In genomic region chr5:136073714-136074113, GRCh38 we compare ENCODE assay signal across 12 cellular contexts. TPM values are rescaled to one million over a fixed set of nuclear protein-coding genes. Genes with fewer than 3 reads are reported as not detected.
DNase-seq lines count a peak whose midpoint lies in the region; ATAC-seq and TF ChIP-seq lines count a peak whose summit lies in the region.
"Had no signal": no experiment of that assay in that cellular context is flagged by ENCODE, and none has a peak within 500 bp of the region (broad histone marks: within the 10 kb centered on the region; RNA-seq: fewer than 3 reads in every experiment).

No MANE protein-coding gene starts in this region.

- H2AFZ ChIP-seq in SK-N-SH (ENCODE audit: low read depth) (no peak overlapping the region), mammary epithelial cell (ENCODE audit: low read depth, low read length) (no peak overlapping the region)

- no peak overlapping the region for H3K9ac ChIP-seq in SK-N-SH
- H3K9ac ChIP-seq in mammary epithelial cell (ENCODE audit: insufficient read depth, low read length), result no peak overlapping the region

- no peak for DNase-seq in SK-N-SH
- DNase-seq in stimulated activated naive B cell treated with anti-CD40 and anti-IgM and Interleukin-4, amounts not matched to agents 10 μg/mL and 1 μg/mL and 100 μg/mL, for 72 hours, result peak; percentile 40
- DNase-seq in activated naive CD4-positive, alpha-beta T cell treated with anti-CD3 and anti-CD28 coated beads, Interleukin-2, amount 50 U/mL, for 72 hours (ENCODE audit: low spot score in 2 of 2), result no peak
- no peak for DNase-seq in mammary epithelial cell
- no peak for DNase-seq in left ventricle myocardium inferior
- DNase-seq: DMS53, NCI-H1694 treated with DMSO at 0.1 percent for 48 hours, trophoblast cell had no signal

- H3K4me1 ChIP-seq in SK-N-SH (ENCODE audit: control insufficient read depth in 1 of 2, insufficient read depth in 2 of 2, low read depth in 1 of 2, low read length in 1 of 2), result no peaks in the 10 kb centered on the region
- H3K4me1 ChIP-seq in mammary epithelial cell (ENCODE audit: insufficient read depth, low read length), result peaks cover 7% of the 10 kb centered on the region
- H3K4me1 ChIP-seq in left ventricle myocardium inferior, result peaks cover 20% of the 10 kb centered on the region

- WGBS in SK-N-SH (ENCODE audit: low lambda C conversion rate), result 100% methylated on average over 1 of the region's 2 CpGs
- 29% methylated on average over 2 of the region's 2 CpGs for WGBS in mammary epithelial cell (ENCODE audit: low coverage, missing lambda C conversion rate)

- TF ChIP-seq EP300 in SK-N-SH (IDR thresholded peaks at IDR 0.05; ENCODE audit: borderline replicate concordance in 1 of 2, low read depth in 1 of 2, low read length in 1 of 2), result no peak

- no peaks in the 10 kb centered on the region for H3K9me2 ChIP-seq in SK-N-SH

- no peak for TF ChIP-seq RAD21 in SK-N-SH (IDR thresholded peaks at IDR 0.05; ENCODE audit: low read length)

- H3K9me3 ChIP-seq in SK-N-SH (no peaks in the 10 kb centered on the region), mammary epithelial cell (replicated peaks; ENCODE audit: insufficient read depth, low read length) (no peaks in the 10 kb centered on the region), left ventricle myocardium inferior (replicated peaks) (peaks cover 3% of the 10 kb centered on the region)

- TF ChIP-seq CTCF in SK-N-SH (IDR thresholded peaks at IDR 0.05) (no peak), mammary epithelial cell (conservative IDR thresholded peaks at IDR 0.05 in 1 of 2, IDR thresholded peaks at IDR 0.05 in 1 of 2; ENCODE audit: extremely low read depth in 1 of 2, insufficient read depth in 1 of 2, low read depth in 1 of 2, low read length in 2 of 2) (no peak), left ventricle myocardium inferior (IDR thresholded peaks at IDR 0.05; ENCODE audit: borderline replicate concordance) (no peak)

- H3K4me3 ChIP-seq in SK-N-SH (ENCODE audit: low read depth in 2 of 2, low read length in 1 of 2), result no peak overlapping the region
- no peak overlapping the region for H3K4me3 ChIP-seq in mammary epithelial cell (replicated peaks in 1 of 3; ENCODE audit: insufficient read depth in 1 of 3, low read depth in 2 of 3, low read length in 3 of 3)
- no peak overlapping the region for H3K4me3 ChIP-seq in left ventricle myocardium inferior

- peaks cover 6 to 9% of the 10 kb centered on the region in 2 donors for H3K4me1 Mint-ChIP-seq in stimulated activated naive B cell treated with anti-CD40 and anti-IgM and Interleukin-4, amounts not matched to agents 10 μg/mL and 1 μg/mL and 100 μg/mL, for 72 hours

- H3K27ac Mint-ChIP-seq in stimulated activated naive B cell treated with anti-CD40 and anti-IgM and Interleukin-4, amounts not matched to agents 10 μg/mL and 1 μg/mL and 100 μg/mL, for 72 hours, result peak overlapping the region; percentile 33
- H3K27ac Mint-ChIP-seq in activated naive CD4-positive, alpha-beta T cell treated with anti-CD3 and anti-CD28 coated beads, Interleukin-2, amount 50 U/mL, for 72 hours, result no peak overlapping the region

- H3K79me2 ChIP-seq in SK-N-SH (ENCODE audit: insufficient read depth), result no peaks in the 10 kb centered on the region
- no peaks in the 10 kb centered on the region for H3K79me2 ChIP-seq in mammary epithelial cell (ENCODE audit: insufficient read depth, low read length)

- CTCF ChIA-PET in SK-N-SH (lab: Yijun Ruan, JAX), result no interaction called here
- CTCF ChIA-PET in mammary epithelial cell (lab: Charles Lee; ENCODE audit: low non-redundant PET), result no interaction called here

- H3K27ac ChIP-seq in SK-N-SH (ENCODE audit: low read depth in 2 of 2, low read length in 1 of 2), result no peak overlapping the region
- H3K27ac ChIP-seq in mammary epithelial cell (ENCODE audit: insufficient read depth, low read depth, low read length), result no peak overlapping the region
- H3K27ac ChIP-seq in left ventricle myocardium inferior (replicated peaks), result no peak overlapping the region
- H3K27ac ChIP-seq: 22Rv1 had no signal

- peaks cover 0 to 12% of the 10 kb centered on the region in 2 experiments for H3K36me3 ChIP-seq in SK-N-SH (replicated peaks in 1 of 2; ENCODE audit: control insufficient read depth in 1 of 2, insufficient read depth in 2 of 2, low read length in 1 of 2)
- H3K36me3 ChIP-seq in mammary epithelial cell (ENCODE audit: insufficient read depth, low read length), result no peaks in the 10 kb centered on the region
- H3K36me3 ChIP-seq in left ventricle myocardium inferior, result no peaks in the 10 kb centered on the region

- H3K27me3 Mint-ChIP-seq in stimulated activated naive B cell treated with anti-CD40 and anti-IgM and Interleukin-4, amounts not matched to agents 10 μg/mL and 1 μg/mL and 100 μg/mL, for 72 hours, result peaks cover 35 to 41% of the 10 kb centered on the region in 2 donors

- POLR2A ChIA-PET in SK-N-SH (lab: Yijun Ruan, JAX), result no interaction called here

- in situ Hi-C loops in mammary epithelial cell (cut with MboI; ENCODE audit: low sequenced_read_pairs in 2 of 2), result loop anchor here in 1 of 2 donors (10.0 kb wide), 1 partner anchor 189 kb away; no protein-coding TSS in a partner anchor

- H3F3A ChIP-seq in SK-N-SH (replicated peaks; ENCODE audit: insufficient read depth), result peaks cover 45% of the 10 kb centered on the region

- dilution Hi-C loops in mammary epithelial cell (cut with HindIII; ENCODE audit: low sequenced_read_pairs), result no loop called here

- no peaks in the 10 kb centered on the region for H3K36me3 Mint-ChIP-seq in stimulated activated naive B cell treated with anti-CD40 and anti-IgM and Interleukin-4, amounts not matched to agents 10 μg/mL and 1 μg/mL and 100 μg/mL, for 72 hours
- H3K36me3 Mint-ChIP-seq in activated naive CD4-positive, alpha-beta T cell treated with anti-CD3 and anti-CD28 coated beads, Interleukin-2, amount 50 U/mL, for 72 hours, result peaks cover 0 to 13% of the 10 kb centered on the region in 2 donors

- no peaks in the 10 kb centered on the region for H3K27me3 ChIP-seq in SK-N-SH (ENCODE audit: insufficient read depth)
- no peaks in the 10 kb centered on the region for H3K27me3 ChIP-seq in mammary epithelial cell (ENCODE audit: insufficient read depth, low read length)
- H3K27me3 ChIP-seq in left ventricle myocardium inferior (ENCODE audit: low read depth), result no peaks in the 10 kb centered on the region

- intact Hi-C loops in mammary epithelial cell (cut with micrococcal nuclease) (no loop called here), left ventricle myocardium inferior (cut with micrococcal nuclease) (no loop called here)

- ATAC-seq in SK-N-SH treated with all-trans-retinoic acid at 6 μM for 48 hours, result no peak; the same call in 1 of the 3 replicates
- peak; percentile 79 for ATAC-seq in GM21717 (IDR thresholded peaks at IDR 0.05; ENCODE audit: unreplicated experiment)
- ATAC-seq in HG03139 (IDR thresholded peaks at IDR 0.05; ENCODE audit: unreplicated experiment), result peak; percentile 72
- ATAC-seq in stimulated activated naive B cell treated with anti-CD40 and anti-IgM and Interleukin-4, amounts not matched to agents 10 μg/mL and 1 μg/mL and 100 μg/mL, for 72 hours (replicated peaks), result peak; percentile 86 to 89
- ATAC-seq in activated naive CD4-positive, alpha-beta T cell treated with anti-CD3 and anti-CD28 coated beads, Interleukin-2, amount 50 U/mL, for 72 hours, result no peak

- no peak overlapping the region for H3K4me2 ChIP-seq in SK-N-SH
- no peak overlapping the region for H3K4me2 ChIP-seq in mammary epithelial cell (ENCODE audit: insufficient read depth, low read depth, low read length)

- BruUV-seq in mammary epithelial cell (replicated peaks; lab: Mats Ljungman, UMichigan), result no TSS peak

- no peak overlapping the region for H3K4me3 Mint-ChIP-seq in stimulated activated naive B cell treated with anti-CD40 and anti-IgM and Interleukin-4, amounts not matched to agents 10 μg/mL and 1 μg/mL and 100 μg/mL, for 72 hours

- H4K20me1 ChIP-seq in SK-N-SH (ENCODE audit: insufficient read depth) (no peaks in the 10 kb centered on the region), mammary epithelial cell (ENCODE audit: insufficient read depth, low read length) (no peaks in the 10 kb centered on the region)

- H3K9me3 Mint-ChIP-seq in stimulated activated naive B cell treated with anti-CD40 and anti-IgM and Interleukin-4, amounts not matched to agents 10 μg/mL and 1 μg/mL and 100 μg/mL, for 72 hours, result peaks cover 1 to 3% of the 10 kb centered on the region in 2 donors
- no peaks in the 10 kb centered on the region for H3K9me3 Mint-ChIP-seq in activated naive CD4-positive, alpha-beta T cell treated with anti-CD3 and anti-CD28 coated beads, Interleukin-2, amount 50 U/mL, for 72 hours

TF ChIP-seq in SK-N-SH, 30 proteins besides CTCF, POLR2A, EP300 and RAD21:
- TF ChIP-seq POLR2AphosphoS5 (IDR thresholded peaks at IDR 0.05; ENCODE audit: low read depth, low read length) (peak; percentile 33), FOXJ3 (CRISPR knock-in tag; IDR thresholded peaks at IDR 0.05) (no peak)
TF ChIP-seq in SK-N-SH: peak in this region for 1.

TF ChIP-seq in SK-N-SH treated with all-trans-retinoic acid at 6 μM for 48 hours, 23 proteins besides CTCF, POLR2A, EP300 and RAD21 (continues in another document):
- TF ChIP-seq CSRNP3 (CRISPR knock-in tag; IDR thresholded peaks at IDR 0.05), result no peak

RNA-seq across cellular contexts. Expression of gene TGFBI, which starts 44.9 kb away (rescaled TPM):
- polyA plus RNA-seq in SK-N-SH (2012; rRNA removed) (2,247 and 2,678 TPM in 2 replicates), mammary epithelial cell (264 TPM)
- 1,829 and 2,247 TPM in 2 replicates for polyA plus RNA-seq in SK-N-SH (2012; cell fraction: cytosol; rRNA removed)
- polyA plus RNA-seq in SK-N-SH (2012; cell fraction: nucleus; rRNA removed), result 2,574 and 3,187 TPM in 2 replicates
- not detected for total RNA-seq in activated naive CD4-positive, alpha-beta T cell treated with anti-CD3 and anti-CD28 coated beads, Interleukin-2, amount 50 U/mL, for 72 hours
- total RNA-seq in mammary epithelial cell (10 to 100 TPM; 56.0 to 77.3 TPM), left ventricle myocardium inferior (43.4 TPM)
- 390 TPM for polyA minus RNA-seq in mammary epithelial cell

RNA-seq across cellular contexts. Expression of gene SMAD5, which starts 58.9 kb away (rescaled TPM):
- 26.9 and 36.1 TPM in 2 replicates for polyA plus RNA-seq in SK-N-SH (2012; rRNA removed)
- 30.7 and 35.1 TPM in 2 replicates for polyA plus RNA-seq in SK-N-SH (2012; cell fraction: cytosol; rRNA removed)
- polyA plus RNA-seq in SK-N-SH (2012; cell fraction: nucleus; rRNA removed), result 22.5 and 37.2 TPM in 2 replicates
- 10 to 100 TPM in 1 of 2 donors, 1 to 10 TPM in 1; 5.8 to 12.1 TPM for total RNA-seq in activated naive CD4-positive, alpha-beta T cell treated with anti-CD3 and anti-CD28 coated beads, Interleukin-2, amount 50 U/mL, for 72 hours
- total RNA-seq in mammary epithelial cell, result 10 to 100 TPM; 66.8 to 84.2 TPM
- 60.8 TPM for polyA plus RNA-seq in mammary epithelial cell
- 49.1 TPM for polyA minus RNA-seq in mammary epithelial cell
- total RNA-seq in left ventricle myocardium inferior, result 34.8 TPM

Comparison
In these comparisons a context has a peak if more than half of its experiments do, and no peak if none do; other contexts are left out.
1. ATAC-seq: peak in GM21717 (single experiment), HG03139 (single experiment) and stimulated activated naive B cell treated with anti-CD40 and anti-IgM and Interleukin-4, amounts not matched to agents 10 μg/mL and 1 μg/mL and 100 μg/mL, for 72 hours (2 of 2); none in SK-N-SH treated with all-trans-retinoic acid at 6 μM for 48 hours (single experiment) and activated naive CD4-positive, alpha-beta T cell treated with anti-CD3 and anti-CD28 coated beads, Interleukin-2, amount 50 U/mL, for 72 hours (0 of 2).
2. RNA of gene TGFBI, which starts 44.9 kb away (total RNA-seq): 56.0 to 77.3 TPM in mammary epithelial cell and 43.4 TPM in left ventricle myocardium inferior (single experiment); not detected in activated naive CD4-positive, alpha-beta T cell treated with anti-CD3 and anti-CD28 coated beads, Interleukin-2, amount 50 U/mL, for 72 hours; every median in the first group is over 10 times any median in the second.